ENCODE assay signal across 8 cellular contexts in the genomic region with DNA sequence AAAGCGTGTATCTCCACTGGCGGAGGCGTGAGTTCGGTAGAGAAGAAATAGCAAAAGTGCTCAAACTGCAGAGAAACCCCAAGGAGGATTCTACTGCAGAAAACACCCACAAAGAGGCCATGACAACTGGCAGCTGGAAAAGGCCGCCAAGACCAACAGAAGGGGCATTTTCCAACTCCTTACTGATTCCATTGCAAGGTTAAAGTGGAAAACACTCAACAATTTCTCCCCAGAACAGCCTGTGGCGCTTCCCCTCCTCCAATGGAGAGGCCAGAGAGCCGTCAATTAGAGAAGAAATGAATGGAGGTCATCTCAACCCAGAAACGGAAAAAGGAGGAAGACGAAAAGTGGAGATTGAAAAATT. TPM values are rescaled to one million over a fixed set of nuclear protein-coding genes. Genes with fewer than 3 reads are reported as not detected.
DNase-seq lines count a peak whose midpoint lies in the region; ATAC-seq and TF ChIP-seq lines count a peak whose summit lies in the region.

No MANE protein-coding gene starts in this region.

- whole genome bisulfite sequencing in mammary epithelial cell (ENCODE audit: low coverage, missing lambda C conversion rate): 11% methylated on average over 9 of the region's 9 CpGs

- dilution Hi-C loops in mammary epithelial cell (cut with HindIII; ENCODE audit: low sequenced_read_pairs): no loop called here

- TF ChIP-seq CTCF in A673 (conservative IDR thresholded peaks at IDR 0.05; ENCODE audit: low read depth, low read length) (no peak), HL-60 (IDR thresholded peaks at IDR 0.05; ENCODE audit: insufficient read depth, low read length) (no peak), mammary epithelial cell (conservative IDR thresholded peaks at IDR 0.05 in 1 of 2, IDR thresholded peaks at IDR 0.05 in 1 of 2; ENCODE audit: extremely low read depth in 1 of 2, insufficient read depth in 1 of 2, low read depth in 1 of 2, low read length in 2 of 2) (no peak)

- H3K4me3 ChIP-seq in A673 (ENCODE audit: low read depth, low read length, poor library complexity, severe bottlenecking): peak overlapping the region; percentile 99
- peak overlapping the region; percentile 53 for H3K4me3 ChIP-seq in HL-60 (replicated peaks; ENCODE audit: insufficient read depth, low read length)
- H3K4me3 ChIP-seq in mammary epithelial cell (replicated peaks in 1 of 3; ENCODE audit: insufficient read depth in 1 of 3, low read depth in 2 of 3, low read length in 3 of 3): peak overlapping the region; percentile 22 to 80 (median 64)
- H3K4me3 ChIP-seq in mucosa of rectum (ENCODE audit: low read length in 2 of 2): peak overlapping the region; percentile 77 to 80

- no peaks in the 10 kb centered on the region for H4K20me1 ChIP-seq in mammary epithelial cell (ENCODE audit: insufficient read depth, low read length)

- H3K27me3 ChIP-seq in A673 (replicated peaks; ENCODE audit: insufficient read depth, low read depth, low read length, poor library complexity): no peaks in the 10 kb centered on the region
- H3K27me3 ChIP-seq in HL-60 (ENCODE audit: insufficient read depth, poor library complexity, severe bottlenecking): no peaks in the 10 kb centered on the region
- no peaks in the 10 kb centered on the region for H3K27me3 ChIP-seq in mammary epithelial cell (ENCODE audit: insufficient read depth, low read length)
- H3K27me3 ChIP-seq in mucosa of rectum (ENCODE audit: control insufficient read depth in 2 of 2, insufficient read depth in 2 of 2, low read length in 2 of 2): no peaks in the 10 kb centered on the region

- intact Hi-C loops in A673 (cut with micrococcal nuclease; ENCODE audit: unreplicated experiment) (loop anchor here (1.0 to 5.0 kb wide), 2 partner anchors 37 to 66 kb away; a partner anchor contains a TSS), mammary epithelial cell (cut with micrococcal nuclease) (loop anchor here (1.0 kb wide), 2 partner anchors 66 to 140 kb away; no protein-coding TSS in a partner anchor)

- H3K4me1 ChIP-seq in A673 (ENCODE audit: insufficient read depth, low read length, poor library complexity, severe bottlenecking) (peaks cover 20% of the 10 kb centered on the region), mammary epithelial cell (ENCODE audit: insufficient read depth, low read length) (peaks cover 35% of the 10 kb centered on the region), mucosa of rectum (ENCODE audit: control insufficient read depth in 2 of 2, insufficient read depth in 2 of 2, low read length in 2 of 2) (peaks cover 19% of the 10 kb centered on the region in 2 donors)

- H3K4me2 ChIP-seq in mammary epithelial cell (ENCODE audit: insufficient read depth, low read depth, low read length): peak overlapping the region; percentile 68

- H3K9me3 ChIP-seq in A673 (ENCODE audit: low read depth, low read length, poor library complexity, severe bottlenecking): no peaks in the 10 kb centered on the region
- no peaks in the 10 kb centered on the region for H3K9me3 ChIP-seq in mammary epithelial cell (replicated peaks; ENCODE audit: insufficient read depth, low read length)
- no peaks in the 10 kb centered on the region for H3K9me3 ChIP-seq in mucosa of rectum (ENCODE audit: control insufficient read depth in 2 of 2, low read length in 2 of 2)

- peak overlapping the region; percentile 97 for H2AFZ ChIP-seq in mammary epithelial cell (ENCODE audit: low read depth, low read length)

- no peak for ATAC-seq in HG03025 (IDR thresholded peaks at IDR 0.05; ENCODE audit: low FRiP score, unreplicated experiment)

- H3K9ac ChIP-seq in mammary epithelial cell (ENCODE audit: insufficient read depth, low read length): peak overlapping the region; percentile 51
- peak overlapping the region; percentile 83 to 86 for H3K9ac ChIP-seq in mucosa of rectum (ENCODE audit: low read depth in 1 of 2, low read length in 2 of 2)

- in situ Hi-C loops in mammary epithelial cell (cut with MboI; ENCODE audit: low sequenced_read_pairs in 2 of 2) (no loop called here), G401 (cut with HindIII; ENCODE audit: low sequenced_read_pairs) (no loop called here)

- CTCF ChIA-PET in A673 (lab: Charles Lee): interaction anchor here (1.2 kb wide), 1 partner anchor 70 kb away, joined by 3 read pairs; a partner anchor contains a TSS
- CTCF ChIA-PET in mammary epithelial cell (lab: Charles Lee; ENCODE audit: low non-redundant PET): interaction anchor here (0.6 kb wide), 1 partner anchor 93 kb away, joined by 4 read pairs; no protein-coding TSS in a partner anchor

- POLR2A ChIA-PET in A673 (lab: Charles Lee; ENCODE audit: low non-redundant PET): no interaction called here

- BruUV-seq in A673 (replicated peaks; lab: Mats Ljungman, UMichigan) (no TSS peak), mammary epithelial cell (replicated peaks; lab: Mats Ljungman, UMichigan) (no TSS peak)

- DNase-seq in A673 (ENCODE audit: low spot score): no peak
- no peak for DNase-seq in HL-60 (ENCODE audit: low read depth in 1 of 2, low spot score in 1 of 2)
- DNase-seq in mammary epithelial cell: no peak
- DNase-seq in central memory CD4-positive, alpha-beta T cell: no peak
- no peak for DNase-seq in activated gamma-delta T cell (lab: John Stamatoyannopoulos, UW)
- no peak for DNase-seq in G401 (ENCODE audit: low spot score)

- H3K79me2 ChIP-seq in mammary epithelial cell (ENCODE audit: insufficient read depth, low read length): peaks cover 38% of the 10 kb centered on the region

- peaks cover 33% of the 10 kb centered on the region for H3K36me3 ChIP-seq in A673 (ENCODE audit: insufficient read depth, low read length, poor library complexity, severe bottlenecking)
- H3K36me3 ChIP-seq in mammary epithelial cell (ENCODE audit: insufficient read depth, low read length): peaks cover 16% of the 10 kb centered on the region
- H3K36me3 ChIP-seq in mucosa of rectum (ENCODE audit: control insufficient read depth in 2 of 2, insufficient read depth in 2 of 2, low read length in 2 of 2): peaks cover 19 to 23% of the 10 kb centered on the region in 2 donors

- H3K27ac ChIP-seq in A673 (ENCODE audit: low read depth, low read length, poor library complexity, severe bottlenecking): peak overlapping the region; percentile 91
- peak overlapping the region; percentile 68 for H3K27ac ChIP-seq in HL-60 (replicated peaks)
- peak overlapping the region; percentile 43 for H3K27ac ChIP-seq in mammary epithelial cell (ENCODE audit: insufficient read depth, low read depth, low read length)
- H3K27ac ChIP-seq in mucosa of rectum (ENCODE audit: low read depth in 2 of 2, low read length in 2 of 2): peak overlapping the region; percentile 75 to 88

RNA-seq across cellular contexts. Expression of a gene that starts 0.6 kb away (rescaled TPM):
- 74.6 and 74.7 TPM in 2 replicates for total RNA-seq in A673 (2021)
- total RNA-seq in mammary epithelial cell: 10 to 100 TPM; 22.8 to 45.2 TPM
- polyA plus RNA-seq in mammary epithelial cell: 18.0 TPM
- polyA minus RNA-seq in mammary epithelial cell: 141 TPM
- total RNA-seq in G401 (2014; rRNA removed; shearing (Covaris generic)): 6.2 and 9.0 TPM in 2 replicates

RNA-seq across cellular contexts. Expression of a gene that starts 7.9 kb away (rescaled TPM):
- 13.6 and 17.0 TPM in 2 replicates for total RNA-seq in A673 (2021)
- 1 to 10 TPM; 3.7 to 4.2 TPM for total RNA-seq in mammary epithelial cell
- polyA plus RNA-seq in mammary epithelial cell: 8.0 TPM
- polyA minus RNA-seq in mammary epithelial cell: not detected
- total RNA-seq in G401 (2014; rRNA removed; shearing (Covaris generic)): 22.3 and 24.2 TPM in 2 replicates

RNA-seq across cellular contexts. Expression of a gene that starts 29.0 kb away (rescaled TPM):
- total RNA-seq in A673 (2021) (0.85 TPM in 1 of 2 replicates, not detected in the other), mammary epithelial cell (under 1 TPM in 1 of 2 donors, not detected in 1; 0.45 TPM)
- not detected for polyA plus RNA-seq in mammary epithelial cell
- not detected for polyA minus RNA-seq in mammary epithelial cell
- not detected in 2 replicates for total RNA-seq in G401 (2014; rRNA removed; shearing (Covaris generic))

RNA-seq across cellular contexts. Expression of a gene that starts 34.7 kb away (rescaled TPM):
- total RNA-seq in A673 (2021): 67.5 and 73.2 TPM in 2 replicates
- total RNA-seq in mammary epithelial cell: 10 to 100 TPM; 18.3 to 37.5 TPM
- polyA plus RNA-seq in mammary epithelial cell: 61.2 TPM
- 25.3 TPM for polyA minus RNA-seq in mammary epithelial cell
- 20.2 and 33.0 TPM in 2 replicates for total RNA-seq in G401 (2014; rRNA removed; shearing (Covaris generic))

RNA-seq across cellular contexts. Expression of a gene that starts 37.1 kb away (rescaled TPM):
- total RNA-seq in A673 (2021): 48.1 and 49.5 TPM in 2 replicates
- total RNA-seq in mammary epithelial cell: 100 to 1,000 TPM in 1 of 2 donors, 10 to 100 TPM in 1; 66.8 to 151 TPM
- 51.7 TPM for polyA plus RNA-seq in mammary epithelial cell
- polyA minus RNA-seq in mammary epithelial cell: 115 TPM
- 66.6 and 71.6 TPM in 2 replicates for total RNA-seq in G401 (2014; rRNA removed; shearing (Covaris generic))
